In the genomic region with DNA sequence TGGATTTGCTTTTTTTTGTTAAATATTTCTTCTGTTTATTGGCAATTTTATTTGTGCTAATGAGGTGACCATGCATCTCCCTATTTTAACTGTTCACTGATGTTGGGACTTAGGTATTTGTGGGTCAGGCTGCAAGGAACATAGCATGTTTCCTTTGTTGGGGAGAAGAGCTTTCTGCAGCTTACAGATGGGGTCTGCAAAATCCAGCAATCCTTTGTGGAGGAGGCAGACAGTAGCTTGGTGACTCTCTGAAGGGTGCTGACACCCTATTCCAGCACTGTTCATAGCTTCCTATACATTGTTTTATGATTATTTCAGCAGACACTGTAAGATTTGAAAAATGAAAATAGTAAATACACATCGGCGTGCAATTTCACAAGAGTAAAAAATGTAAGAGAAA, we compare ENCODE assay signal across 1 cellular context.
TF ChIP-seq lines count a peak whose summit lies in the region.

No MANE protein-coding gene starts in this region.

TF ChIP-seq in H1, 55 proteins besides CTCF, POLR2A, EP300 and RAD21 (continued from another document):
- TF ChIP-seq, protein P1, sequence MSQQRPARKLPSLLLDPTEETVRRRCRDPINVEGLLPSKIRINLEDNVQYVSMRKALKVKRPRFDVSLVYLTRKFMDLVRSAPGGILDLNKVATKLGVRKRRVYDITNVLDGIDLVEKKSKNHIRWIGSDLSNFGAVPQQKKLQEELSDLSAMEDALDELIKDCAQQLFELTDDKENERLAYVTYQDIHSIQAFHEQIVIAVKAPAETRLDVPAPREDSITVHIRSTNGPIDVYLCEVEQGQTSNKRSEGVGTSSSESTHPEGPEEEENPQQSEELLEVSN (IDR thresholded peaks at IDR 0.05), result no peak
- TF ChIP-seq JUND (IDR thresholded peaks at IDR 0.05; ENCODE audit: low read length), result no peak
- TF ChIP-seq ASH2L (IDR thresholded peaks at IDR 0.05; ENCODE audit: low read length), result no peak
